In genomic region chr2:144580521-144581153, GRCh38 we compare ENCODE assay signal across 2 cellular contexts.
TF ChIP-seq lines count a peak whose summit lies in the region.

No MANE protein-coding gene starts in this region.

TF ChIP-seq in GM23338, 12 proteins besides CTCF, POLR2A, EP300 and RAD21:
- TF ChIP-seq STAT1 (IDR thresholded peaks at IDR 0.05; ENCODE audit: unreplicated experiment): no peak
- no peak for TF ChIP-seq EZH2 (IDR thresholded peaks at IDR 0.05; ENCODE audit: low read depth, unreplicated experiment)
- no peak for TF ChIP-seq ZNF462 (CRISPR knock-in tag; IDR thresholded peaks at IDR 0.05)
- no peak for TF ChIP-seq POLR2AphosphoS5 (IDR thresholded peaks at IDR 0.05; ENCODE audit: low read depth)
- TF ChIP-seq CREB1 (CRISPR knock-in tag; IDR thresholded peaks at IDR 0.05; ENCODE audit: low read depth): no peak
- no peak for TF ChIP-seq NANOG (IDR thresholded peaks at IDR 0.05; ENCODE audit: borderline replicate concordance)
- no peak for TF ChIP-seq ZNF331 (CRISPR knock-in tag; IDR thresholded peaks at IDR 0.05; ENCODE audit: low read depth)
- no peak for TF ChIP-seq EZH2phosphoT487 (IDR thresholded peaks at IDR 0.05; ENCODE audit: unreplicated experiment)
- no peak for TF ChIP-seq REST (IDR thresholded peaks at IDR 0.05; ENCODE audit: unreplicated experiment)
- TF ChIP-seq ZNF114 (CRISPR knock-in tag; IDR thresholded peaks at IDR 0.05): no peak
- no peak for TF ChIP-seq JUNB (IDR thresholded peaks at IDR 0.05; ENCODE audit: unreplicated experiment)
- no peak for TF ChIP-seq ETS1 (IDR thresholded peaks at IDR 0.05)

TF ChIP-seq in K562, 482 proteins besides CTCF, POLR2A, EP300 and RAD21 (continues in another document):
- TF ChIP-seq ARID2 (IDR thresholded peaks at IDR 0.05) (no peak), CUX1 (CRISPR knock-in tag; IDR thresholded peaks at IDR 0.05) (no peak), ZNF76 (CRISPR knock-in tag; IDR thresholded peaks at IDR 0.05; ENCODE audit: borderline replicate concordance) (no peak), TBL1XR1 (IDR thresholded peaks at IDR 0.05; ENCODE audit: low read length in 2 of 2) (peak in 1 of 2 experiments; percentile 67; a peak in 2 of 4 replicates), ARHGAP35 (IDR thresholded peaks at IDR 0.05; ENCODE audit: partially characterized antibody) (no peak), SMARCC2 (IDR thresholded peaks at IDR 0.05; ENCODE audit: low read depth) (0 out of 2 replicates have a peak, but pooled peaks have one; percentile 59), GATAD2A (IDR thresholded peaks at IDR 0.05) (no peak), ZNF583 (CRISPR knock-in tag; IDR thresholded peaks at IDR 0.05) (no peak), NR2F6 (CRISPR knock-in tag; IDR thresholded peaks at IDR 0.05) (no peak), MAFG (tag; conservative IDR thresholded peaks at IDR 0.05) (peak; percentile 82), HDGF (IDR thresholded peaks at IDR 0.05) (no peak), XRCC4 (IDR thresholded peaks at IDR 0.05; ENCODE audit: extremely low read depth, insufficient read depth, insufficient read length) (no peak), RCOR1 (IDR thresholded peaks at IDR 0.05; ENCODE audit: borderline replicate concordance in 1 of 2, low read depth in 2 of 2, low read length in 2 of 2) (peak in 1 of 2 experiments; percentile 84; a peak in 1 of 4 replicates), ATF1 (CRISPR knock-in tag; IDR thresholded peaks at IDR 0.05) (no peak), ATF1 (tag; IDR thresholded peaks at IDR 0.05) (peak; percentile 81), PML (IDR thresholded peaks at IDR 0.05; ENCODE audit: low read length) (peak; percentile 63), ZNF224 (CRISPR knock-in tag; IDR thresholded peaks at IDR 0.05) (no peak), OTX1 (CRISPR knock-in tag; IDR thresholded peaks at IDR 0.05) (no peak), NFXL1 (CRISPR knock-in tag; IDR thresholded peaks at IDR 0.05) (no peak), CSDE1 (IDR thresholded peaks at IDR 0.05) (no peak), RFX1 (IDR thresholded peaks at IDR 0.05) (no peak), DLX4 (CRISPR knock-in tag; IDR thresholded peaks at IDR 0.05) (no peak), ZNF274 (IDR thresholded peaks at IDR 0.05; ENCODE audit: borderline replicate concordance, low read depth, low read length) (no peak), HNRNPLL (IDR thresholded peaks at IDR 0.05; ENCODE audit: low read depth, low read length, poor library complexity, severe bottlenecking) (no peak), FOSL1 (tag; conservative IDR thresholded peaks at IDR 0.05) (peak; percentile 47), MYNN (IDR thresholded peaks at IDR 0.05) (peak; percentile 42; the same call in 1 of the 2 replicates), MYNN (CRISPR knock-in tag; IDR thresholded peaks at IDR 0.05) (no peak), POLR2AphosphoS2 (IDR thresholded peaks at IDR 0.05; ENCODE audit: low read length) (no peak), ZBED1 (IDR thresholded peaks at IDR 0.05) (no peak), JUN (IDR thresholded peaks at IDR 0.05; ENCODE audit: borderline replicate concordance, low read depth, low read length) (no peak), JUN (CRISPR knock-in tag; IDR thresholded peaks at IDR 0.05; ENCODE audit: borderline replicate concordance) (no peak), ADNP (tag; IDR thresholded peaks at IDR 0.05) (no peak), NUFIP1 (IDR thresholded peaks at IDR 0.05; ENCODE audit: partially characterized antibody) (no peak)
- TF ChIP-seq, protein P1, sequence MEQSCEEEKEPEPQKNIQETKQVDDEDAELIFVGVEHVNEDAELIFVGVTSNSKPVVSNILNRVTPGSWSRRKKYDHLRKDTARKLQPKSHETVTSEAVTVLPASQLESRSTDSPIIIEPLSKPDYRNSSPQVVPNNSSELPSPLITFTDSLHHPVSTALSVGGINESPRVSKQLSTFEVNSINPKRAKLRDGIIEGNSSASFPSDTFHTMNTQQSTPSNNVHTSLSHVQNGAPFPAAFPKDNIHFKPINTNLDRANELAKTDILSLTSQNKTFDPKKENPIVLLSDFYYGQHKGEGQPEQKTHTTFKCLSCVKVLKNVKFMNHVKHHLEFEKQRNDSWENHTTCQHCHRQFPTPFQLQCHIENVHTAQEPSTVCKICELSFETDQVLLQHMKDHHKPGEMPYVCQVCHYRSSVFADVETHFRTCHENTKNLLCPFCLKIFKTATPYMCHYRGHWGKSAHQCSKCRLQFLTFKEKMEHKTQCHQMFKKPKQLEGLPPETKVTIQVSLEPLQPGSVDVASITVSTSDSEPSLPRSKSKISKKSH (CRISPR knock-in tag; IDR thresholded peaks at IDR 0.05): no peak
- TF ChIP-seq, protein P2, sequence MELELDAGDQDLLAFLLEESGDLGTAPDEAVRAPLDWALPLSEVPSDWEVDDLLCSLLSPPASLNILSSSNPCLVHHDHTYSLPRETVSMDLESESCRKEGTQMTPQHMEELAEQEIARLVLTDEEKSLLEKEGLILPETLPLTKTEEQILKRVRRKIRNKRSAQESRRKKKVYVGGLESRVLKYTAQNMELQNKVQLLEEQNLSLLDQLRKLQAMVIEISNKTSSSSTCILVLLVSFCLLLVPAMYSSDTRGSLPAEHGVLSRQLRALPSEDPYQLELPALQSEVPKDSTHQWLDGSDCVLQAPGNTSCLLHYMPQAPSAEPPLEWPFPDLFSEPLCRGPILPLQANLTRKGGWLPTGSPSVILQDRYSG (tag; conservative IDR thresholded peaks at IDR 0.05; ENCODE audit: low read depth): no peak
- TF ChIP-seq, protein P3, sequence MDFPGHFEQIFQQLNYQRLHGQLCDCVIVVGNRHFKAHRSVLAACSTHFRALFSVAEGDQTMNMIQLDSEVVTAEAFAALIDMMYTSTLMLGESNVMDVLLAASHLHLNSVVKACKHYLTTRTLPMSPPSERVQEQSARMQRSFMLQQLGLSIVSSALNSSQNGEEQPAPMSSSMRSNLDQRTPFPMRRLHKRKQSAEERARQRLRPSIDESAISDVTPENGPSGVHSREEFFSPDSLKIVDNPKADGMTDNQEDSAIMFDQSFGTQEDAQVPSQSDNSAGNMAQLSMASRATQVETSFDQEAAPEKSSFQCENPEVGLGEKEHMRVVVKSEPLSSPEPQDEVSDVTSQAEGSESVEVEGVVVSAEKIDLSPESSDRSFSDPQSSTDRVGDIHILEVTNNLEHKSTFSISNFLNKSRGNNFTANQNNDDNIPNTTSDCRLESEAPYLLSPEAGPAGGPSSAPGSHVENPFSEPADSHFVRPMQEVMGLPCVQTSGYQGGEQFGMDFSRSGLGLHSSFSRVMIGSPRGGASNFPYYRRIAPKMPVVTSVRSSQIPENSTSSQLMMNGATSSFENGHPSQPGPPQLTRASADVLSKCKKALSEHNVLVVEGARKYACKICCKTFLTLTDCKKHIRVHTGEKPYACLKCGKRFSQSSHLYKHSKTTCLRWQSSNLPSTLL (IDR thresholded peaks at IDR 0.05): no peak
- TF ChIP-seq, protein P4, sequence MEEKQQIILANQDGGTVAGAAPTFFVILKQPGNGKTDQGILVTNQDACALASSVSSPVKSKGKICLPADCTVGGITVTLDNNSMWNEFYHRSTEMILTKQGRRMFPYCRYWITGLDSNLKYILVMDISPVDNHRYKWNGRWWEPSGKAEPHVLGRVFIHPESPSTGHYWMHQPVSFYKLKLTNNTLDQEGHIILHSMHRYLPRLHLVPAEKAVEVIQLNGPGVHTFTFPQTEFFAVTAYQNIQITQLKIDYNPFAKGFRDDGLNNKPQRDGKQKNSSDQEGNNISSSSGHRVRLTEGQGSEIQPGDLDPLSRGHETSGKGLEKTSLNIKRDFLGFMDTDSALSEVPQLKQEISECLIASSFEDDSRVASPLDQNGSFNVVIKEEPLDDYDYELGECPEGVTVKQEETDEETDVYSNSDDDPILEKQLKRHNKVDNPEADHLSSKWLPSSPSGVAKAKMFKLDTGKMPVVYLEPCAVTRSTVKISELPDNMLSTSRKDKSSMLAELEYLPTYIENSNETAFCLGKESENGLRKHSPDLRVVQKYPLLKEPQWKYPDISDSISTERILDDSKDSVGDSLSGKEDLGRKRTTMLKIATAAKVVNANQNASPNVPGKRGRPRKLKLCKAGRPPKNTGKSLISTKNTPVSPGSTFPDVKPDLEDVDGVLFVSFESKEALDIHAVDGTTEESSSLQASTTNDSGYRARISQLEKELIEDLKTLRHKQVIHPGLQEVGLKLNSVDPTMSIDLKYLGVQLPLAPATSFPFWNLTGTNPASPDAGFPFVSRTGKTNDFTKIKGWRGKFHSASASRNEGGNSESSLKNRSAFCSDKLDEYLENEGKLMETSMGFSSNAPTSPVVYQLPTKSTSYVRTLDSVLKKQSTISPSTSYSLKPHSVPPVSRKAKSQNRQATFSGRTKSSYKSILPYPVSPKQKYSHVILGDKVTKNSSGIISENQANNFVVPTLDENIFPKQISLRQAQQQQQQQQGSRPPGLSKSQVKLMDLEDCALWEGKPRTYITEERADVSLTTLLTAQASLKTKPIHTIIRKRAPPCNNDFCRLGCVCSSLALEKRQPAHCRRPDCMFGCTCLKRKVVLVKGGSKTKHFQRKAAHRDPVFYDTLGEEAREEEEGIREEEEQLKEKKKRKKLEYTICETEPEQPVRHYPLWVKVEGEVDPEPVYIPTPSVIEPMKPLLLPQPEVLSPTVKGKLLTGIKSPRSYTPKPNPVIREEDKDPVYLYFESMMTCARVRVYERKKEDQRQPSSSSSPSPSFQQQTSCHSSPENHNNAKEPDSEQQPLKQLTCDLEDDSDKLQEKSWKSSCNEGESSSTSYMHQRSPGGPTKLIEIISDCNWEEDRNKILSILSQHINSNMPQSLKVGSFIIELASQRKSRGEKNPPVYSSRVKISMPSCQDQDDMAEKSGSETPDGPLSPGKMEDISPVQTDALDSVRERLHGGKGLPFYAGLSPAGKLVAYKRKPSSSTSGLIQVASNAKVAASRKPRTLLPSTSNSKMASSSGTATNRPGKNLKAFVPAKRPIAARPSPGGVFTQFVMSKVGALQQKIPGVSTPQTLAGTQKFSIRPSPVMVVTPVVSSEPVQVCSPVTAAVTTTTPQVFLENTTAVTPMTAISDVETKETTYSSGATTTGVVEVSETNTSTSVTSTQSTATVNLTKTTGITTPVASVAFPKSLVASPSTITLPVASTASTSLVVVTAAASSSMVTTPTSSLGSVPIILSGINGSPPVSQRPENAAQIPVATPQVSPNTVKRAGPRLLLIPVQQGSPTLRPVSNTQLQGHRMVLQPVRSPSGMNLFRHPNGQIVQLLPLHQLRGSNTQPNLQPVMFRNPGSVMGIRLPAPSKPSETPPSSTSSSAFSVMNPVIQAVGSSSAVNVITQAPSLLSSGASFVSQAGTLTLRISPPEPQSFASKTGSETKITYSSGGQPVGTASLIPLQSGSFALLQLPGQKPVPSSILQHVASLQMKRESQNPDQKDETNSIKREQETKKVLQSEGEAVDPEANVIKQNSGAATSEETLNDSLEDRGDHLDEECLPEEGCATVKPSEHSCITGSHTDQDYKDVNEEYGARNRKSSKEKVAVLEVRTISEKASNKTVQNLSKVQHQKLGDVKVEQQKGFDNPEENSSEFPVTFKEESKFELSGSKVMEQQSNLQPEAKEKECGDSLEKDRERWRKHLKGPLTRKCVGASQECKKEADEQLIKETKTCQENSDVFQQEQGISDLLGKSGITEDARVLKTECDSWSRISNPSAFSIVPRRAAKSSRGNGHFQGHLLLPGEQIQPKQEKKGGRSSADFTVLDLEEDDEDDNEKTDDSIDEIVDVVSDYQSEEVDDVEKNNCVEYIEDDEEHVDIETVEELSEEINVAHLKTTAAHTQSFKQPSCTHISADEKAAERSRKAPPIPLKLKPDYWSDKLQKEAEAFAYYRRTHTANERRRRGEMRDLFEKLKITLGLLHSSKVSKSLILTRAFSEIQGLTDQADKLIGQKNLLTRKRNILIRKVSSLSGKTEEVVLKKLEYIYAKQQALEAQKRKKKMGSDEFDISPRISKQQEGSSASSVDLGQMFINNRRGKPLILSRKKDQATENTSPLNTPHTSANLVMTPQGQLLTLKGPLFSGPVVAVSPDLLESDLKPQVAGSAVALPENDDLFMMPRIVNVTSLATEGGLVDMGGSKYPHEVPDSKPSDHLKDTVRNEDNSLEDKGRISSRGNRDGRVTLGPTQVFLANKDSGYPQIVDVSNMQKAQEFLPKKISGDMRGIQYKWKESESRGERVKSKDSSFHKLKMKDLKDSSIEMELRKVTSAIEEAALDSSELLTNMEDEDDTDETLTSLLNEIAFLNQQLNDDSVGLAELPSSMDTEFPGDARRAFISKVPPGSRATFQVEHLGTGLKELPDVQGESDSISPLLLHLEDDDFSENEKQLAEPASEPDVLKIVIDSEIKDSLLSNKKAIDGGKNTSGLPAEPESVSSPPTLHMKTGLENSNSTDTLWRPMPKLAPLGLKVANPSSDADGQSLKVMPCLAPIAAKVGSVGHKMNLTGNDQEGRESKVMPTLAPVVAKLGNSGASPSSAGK (IDR thresholded peaks at IDR 0.05): no peak; the same call in 1 of the 2 replicates
